10 cellular contexts compared by ENCODE assay signal in genomic region chr6:14655990-14656640, GRCh38.
DNase-seq lines count a peak whose midpoint lies in the region; ATAC-seq, FAIRE-seq and TF ChIP-seq lines count a peak whose summit lies in the region.
"Had no signal": no experiment of that assay in that cellular context is flagged by ENCODE, and none has a peak within 500 bp of the region (broad histone marks: within the 10 kb centered on the region; RNA-seq: fewer than 3 reads in every experiment).

No MANE protein-coding gene starts in this region.

- peak overlapping the region; percentile 83 to 98 (median 89) for H3K27ac Mint-ChIP-seq in CD14-positive monocyte

- DNase-seq in CD14-positive monocyte (ENCODE audit: low spot score) (no peak), GM18507 (ENCODE audit: extremely low spot score, insufficient read length, low read depth) (no peak), RPMI8226 (peak; percentile 54), hepatocyte (ENCODE audit: low spot score) (no peak), T-helper 9 cell (no peak), NCI-H748 treated with DMSO at 0.1 percent for 48 hours (lab: John Stamatoyannopoulos, UW) (no peak), small intestine (no peak)
- DNase-seq: stimulated activated CD4-positive, alpha-beta T cell treated with anti-CD3 and anti-CD28 coated beads, Interleukin-12 subunit alpha, Interleukin-12 subunit beta, amount 100 ng/mL, for 4 hours had no signal

- no peaks in the 10 kb centered on the region for H3K79me2 ChIP-seq in hepatocyte

- no peaks in the 10 kb centered on the region for H3K36me3 ChIP-seq in hepatocyte (replicated peaks; ENCODE audit: insufficient read depth, low read depth)
- H3K36me3 ChIP-seq in small intestine (ENCODE audit: control insufficient read depth in 2 of 2, insufficient read depth in 2 of 2, low read length in 2 of 2): no peaks in the 10 kb centered on the region

- peak overlapping the region in 1 of 2 donors; percentile 15 for H3K4me3 Mint-ChIP-seq in CD14-positive monocyte

- no peaks in the 10 kb centered on the region for H3K27me3 ChIP-seq in hepatocyte
- H3K27me3 ChIP-seq in small intestine (ENCODE audit: control insufficient read depth in 2 of 2, insufficient read depth in 2 of 2, low read length in 2 of 2): no peaks in the 10 kb centered on the region

- no peaks in the 10 kb centered on the region for H3K9me2 ChIP-seq in hepatocyte (replicated peaks; ENCODE audit: insufficient read depth)

- WGBS in hepatocyte (ENCODE audit: low lambda C conversion rate, missing lambda C conversion rate): 42% methylated on average over 5 of the region's 5 CpGs
- 32 to 57% (median 48%) methylated on average over 5 of the region's 5 CpGs for WGBS in small intestine, 3 donors

- H3K27me3 Mint-ChIP-seq in CD14-positive monocyte (ENCODE audit: low read depth in 3 of 3): peaks cover 0 to 2% (median 0%) of the 10 kb centered on the region in 3 donors

- intact Hi-C loops in CD14-positive monocyte (cut with micrococcal nuclease): no loop called here

- H3K27ac ChIP-seq in hepatocyte: no peak overlapping the region
- no peak overlapping the region for H3K27ac ChIP-seq in small intestine (ENCODE audit: low read depth in 1 of 2, low read length in 1 of 2)

- no peaks in the 10 kb centered on the region for H3K9me3 ChIP-seq in hepatocyte (ENCODE audit: low read depth)
- H3K9me3 ChIP-seq in small intestine (ENCODE audit: control insufficient read depth, low read depth): no peaks in the 10 kb centered on the region

- H3K4me1 ChIP-seq in hepatocyte (ENCODE audit: insufficient read depth) (peaks cover 6% of the 10 kb centered on the region), small intestine (ENCODE audit: control insufficient read depth in 2 of 2, insufficient read depth in 1 of 2, low read depth in 1 of 2, low read length in 1 of 2) (peaks cover 0 to 4% of the 10 kb centered on the region in 2 donors)

- peaks cover 47% of the 10 kb centered on the region for H3K4me1 Mint-ChIP-seq in CD14-positive monocyte

- H2AFZ ChIP-seq in hepatocyte: no peak overlapping the region

- TF ChIP-seq CTCF in CD14-positive monocyte (IDR thresholded peaks at IDR 0.05): no peak
- TF ChIP-seq CTCF in hepatocyte (IDR thresholded peaks at IDR 0.05; ENCODE audit: poor library complexity): no peak

- H3K4me3 ChIP-seq in hepatocyte (no peak overlapping the region), small intestine (ENCODE audit: low read depth in 1 of 2, low read length in 2 of 2) (no peak overlapping the region)

- peak overlapping the region; percentile 56 for H3K4me2 ChIP-seq in hepatocyte

- H3K36me3 Mint-ChIP-seq in CD14-positive monocyte: peaks cover 0 to 8% of the 10 kb centered on the region in 2 donors

- peak; percentile 50 for FAIRE-seq in GM18507 (lab: Jason Lieb, UNC)
- no peak for FAIRE-seq in small intestine (lab: Jason Lieb, UNC)

- H4K20me1 ChIP-seq in hepatocyte (ENCODE audit: insufficient read depth, poor library complexity, severe bottlenecking): no peaks in the 10 kb centered on the region

- H3K9me3 Mint-ChIP-seq in CD14-positive monocyte: peaks cover 0 to 3% (median 0%) of the 10 kb centered on the region in 7 donors

- ATAC-seq in GM19351 (IDR thresholded peaks at IDR 0.05; ENCODE audit: unreplicated experiment): no peak
- ATAC-seq: SK-N-SH treated with all-trans-retinoic acid at 6 μM for 48 hours had no signal
